ENCODE assay signal across 26 cellular contexts in genomic region chr12:31230004-31230403, GRCh38.
"Had no signal": no experiment of that assay in that cellular context is flagged by ENCODE, and none has a peak within 500 bp of the region (broad histone marks: within the 10 kb centered on the region; RNA-seq: fewer than 3 reads in every experiment).

No MANE protein-coding gene starts in this region.

- H3K4me2 ChIP-seq: KMS-11, SK-N-SH had no signal

- H3K9ac ChIP-seq: KMS-11, SK-N-SH had no signal

- H3K4me1 ChIP-seq: ascending aorta, Peyer's patch had no signal

- DNase-seq: activated CD4-positive, alpha-beta memory T cell treated with anti-CD3 and anti-CD28 coated beads for 36 hours; activated CD4-positive, alpha-beta T cell treated with anti-CD3 and anti-CD28 coated beads, Interleukin-2, amount 10 ng/mL, durations not matched to agents 7 days and 5 days; activated CD4-positive, CD25-positive, alpha-beta regulatory T cell; activated CD8-positive, alpha-beta memory T cell treated with anti-CD3 and anti-CD28 coated beads for 24 hours; activated effector memory CD4-positive, alpha-beta T cell treated with anti-CD3 and anti-CD28 coated beads, Interleukin-2, amount 50 U/mL, for 16 hours; activated naive CD4-positive, alpha-beta T cell treated with Interleukin-2 at 50 U/mL for 16 hours; activated naive CD8-positive, alpha-beta T cell treated with anti-CD3 and anti-CD28 coated beads, Interleukin-2, amount 50 U/mL, for 24 hours; activated T-cell treated with anti-CD3 and anti-CD28 coated beads, Interleukin-2, amount 50 U/mL, for 4 hours; amniotic stem cell; MV-4-11; NCI-H1092 treated with DMSO at 0.1 percent for 48 hours; NCI-H1417 treated with DMSO at 0.1 percent for 48 hours; NCI-H1694; NCI-H2029; NCI-H2107; NCI-H2171 treated with DMSO at 0.1 percent for 48 hours; NCI-H510A treated with DMSO at 0.1 percent for 48 hours; SJCRH30; SK-N-SH; T-helper 1 cell had no signal

- H3K4me3 ChIP-seq: ascending aorta, Peyer's patch, SJCRH30 had no signal

- H3K27ac ChIP-seq: ascending aorta, KMS-11, RWPE1, SJCRH30, VCaP had no signal

- H3K27me3 ChIP-seq: ascending aorta, Peyer's patch, SJCRH30 had no signal

- H3K36me3 ChIP-seq: ascending aorta, Peyer's patch, SJCRH30 had no signal

- ATAC-seq: activated naive CD4-positive, alpha-beta T cell treated with anti-CD3 and anti-CD28 coated beads, Interleukin-2, amount 50 U/mL, for 72 hours; activated naive CD8-positive, alpha-beta T cell treated with anti-CD3 and anti-CD28 coated beads, Interleukin-2, amount 50 U/mL, for 24 hours; activated T-cell treated with anti-CD3 and anti-CD28 coated beads, Interleukin-2, amount 50 U/mL, for 4 hours had no signal

- H3K9me3 ChIP-seq: ascending aorta, SK-N-SH had no signal
